In the genomic region with DNA sequence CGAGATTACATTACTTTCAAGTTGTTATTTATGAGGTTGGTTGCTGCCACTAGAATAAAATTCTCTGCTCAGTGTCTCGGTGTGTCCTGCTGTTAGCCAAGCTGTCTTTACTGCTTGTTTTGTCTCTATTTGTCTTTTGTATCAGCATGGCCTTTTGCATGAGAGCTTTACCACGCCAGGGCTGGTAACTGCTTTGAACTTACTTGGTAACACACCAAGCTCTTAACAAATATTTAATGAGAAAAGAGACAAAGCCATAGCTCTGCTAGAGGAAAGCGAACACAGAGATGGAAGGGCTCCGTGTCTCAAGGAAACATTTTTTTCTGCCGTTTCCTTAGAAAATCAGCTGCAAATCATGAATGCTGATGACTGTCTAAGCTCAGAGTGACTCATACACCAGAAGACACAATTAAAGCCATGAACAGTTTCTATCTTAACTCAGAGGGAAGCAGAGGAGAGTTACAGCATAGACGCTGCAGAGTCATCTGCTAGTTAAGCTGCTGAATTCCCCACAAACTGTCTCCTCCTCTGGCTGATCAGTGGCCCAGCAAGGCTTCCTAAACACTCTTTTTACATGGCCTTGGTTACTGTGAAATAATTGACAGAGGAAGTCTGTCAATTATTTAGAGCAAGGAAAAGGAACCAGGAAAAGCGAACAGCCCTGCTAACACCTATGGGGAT, we compare ENCODE assay signal across 8 cellular contexts. TPM values are rescaled to one million over a fixed set of nuclear protein-coding genes. Genes with fewer than 3 reads are reported as not detected.
DNase-seq lines count a peak whose midpoint lies in the region; ATAC-seq and TF ChIP-seq lines count a peak whose summit lies in the region.

No MANE protein-coding gene starts in this region.

- no peak for TF ChIP-seq CTCF in breast epithelium (IDR thresholded peaks at IDR 0.05)
- no peak for TF ChIP-seq CTCF in vagina (IDR thresholded peaks at IDR 0.05)

- peak; percentile 46 for ATAC-seq in Right ventricle myocardium inferior
- no peak for ATAC-seq in GM21619 (IDR thresholded peaks at IDR 0.05; ENCODE audit: unreplicated experiment)

- H3K27ac ChIP-seq in breast epithelium: peak overlapping the region; percentile 55 to 77
- H3K27ac ChIP-seq in vagina: peak overlapping the region; percentile 79

- H3K27me3 ChIP-seq in breast epithelium: no peaks in the 10 kb centered on the region
- no peaks in the 10 kb centered on the region for H3K27me3 ChIP-seq in vagina

- H3K9me3 ChIP-seq in breast epithelium: no peaks in the 10 kb centered on the region
- H3K9me3 ChIP-seq in vagina: no peaks in the 10 kb centered on the region

- intact Hi-C loops in Right ventricle myocardium inferior (cut with DNase I): no loop called here
- intact Hi-C loops in cardiac septum (cut with DNase I): no loop called here
- intact Hi-C loops in breast epithelium (cut with DNase I; ENCODE audit: low total_unique reads): loop anchor here (5.0 to 10.0 kb wide), 2 partner anchors 38 to 716 kb away; no protein-coding TSS in a partner anchor
- intact Hi-C loops in vagina (cut with DNase I): no loop called here

- H3K4me1 ChIP-seq in breast epithelium (no peaks in the 10 kb centered on the region), vagina (peaks cover 41% of the 10 kb centered on the region)

- H3K36me3 ChIP-seq in breast epithelium (no peaks in the 10 kb centered on the region), vagina (no peaks in the 10 kb centered on the region)

- peak overlapping the region in 1 of 3 donors; percentile 4 for H3K4me3 ChIP-seq in breast epithelium
- H3K4me3 ChIP-seq in vagina: peak overlapping the region in 1 of 2 donors; percentile 9

- TF ChIP-seq POLR2A in breast epithelium (IDR thresholded peaks at IDR 0.05) (no peak), vagina (IDR thresholded peaks at IDR 0.05) (no peak)

- no peak for DNase-seq in Right ventricle myocardium inferior (ENCODE audit: missing footprints)
- no peak for DNase-seq in cardiac septum (ENCODE audit: low spot score)
- peak; percentile 88 for DNase-seq in LHCN-M2 (ENCODE audit: low read depth)
- no peak for DNase-seq in breast epithelium (ENCODE audit: low spot score in 2 of 2)
- peak; percentile 61 for DNase-seq in left kidney (ENCODE audit: low read depth, low spot score)
- no peak for DNase-seq in vagina (ENCODE audit: extremely low spot score in 2 of 2)
- no peak for DNase-seq in NCI-H1092 (lab: John Stamatoyannopoulos, UW)

RNA-seq across cellular contexts. Expression of gene AGPAT4, which starts 44.8 kb away (rescaled TPM):
- total RNA-seq in Right ventricle myocardium inferior: 2.4 TPM
- total RNA-seq in cardiac septum: 1.6 TPM
- 2.3 and 5.7 TPM in 2 replicates for total RNA-seq in LHCN-M2 (2014; rRNA removed)
- polyA plus RNA-seq in LHCN-M2 (2012): 2.4 TPM
- 10 to 100 TPM in 1 of 3 donors, 1 to 10 TPM in 2; 4.6 to 10.5 (median 6.2) TPM for total RNA-seq in breast epithelium
- total RNA-seq in vagina: 6.9 TPM

Comparison
In these comparisons a context has a peak if more than half of its experiments do, and no peak if none do; other contexts are left out.
1. DNase-seq: peak in LHCN-M2 (single experiment) and left kidney (single experiment); none in Right ventricle myocardium inferior (single experiment), cardiac septum (single experiment), breast epithelium (0 of 2), vagina (0 of 2) and NCI-H1092 (single experiment).